Comparison of ENCODE assay signal across 6 cellular contexts in genomic region chr12:99201906-99202645, GRCh38.
"Had no signal": no experiment of that assay in that cellular context is flagged by ENCODE, and none has a peak within 500 bp of the region (broad histone marks: within the 10 kb centered on the region; RNA-seq: fewer than 3 reads in every experiment).

No MANE protein-coding gene starts in this region.

- H3K27ac Mint-ChIP-seq: GM23338, H9 had no signal

- H3K4me3 Mint-ChIP-seq: GM23338, H9 had no signal

- ATAC-seq: GM23338, K562 had no signal

- H3K9me3 Mint-ChIP-seq: GM23338 had no signal

- DNase-seq: H9, HCEC 1CT, IMR-90, KG1 had no signal
